13 cellular contexts compared by ENCODE assay signal in genomic region chr2:84782717-84783442, GRCh38.
DNase-seq lines count a peak whose midpoint lies in the region; ATAC-seq and TF ChIP-seq lines count a peak whose summit lies in the region.
"Had no signal": no experiment of that assay in that cellular context is flagged by ENCODE, and none has a peak within 500 bp of the region (broad histone marks: within the 10 kb centered on the region; RNA-seq: fewer than 3 reads in every experiment).

No MANE protein-coding gene starts in this region.

- no peak overlapping the region for H3K4me3 ChIP-seq in BLaER1 treated with 17β-estradiol and CSF1 and Interleukin-3, amounts not matched to agents 10 nM and 100 nM
- H3K4me3 ChIP-seq in heart left ventricle: no peak overlapping the region
- H3K4me3 ChIP-seq: prostate gland had no signal

- no peak for TF ChIP-seq POLR2A in heart left ventricle (IDR thresholded peaks at IDR 0.05)

- no peaks in the 10 kb centered on the region for H3K36me3 ChIP-seq in BLaER1 treated with 17β-estradiol and CSF1 and Interleukin-3, amounts not matched to agents 10 nM and 100 nM
- H3K36me3 ChIP-seq in heart left ventricle: no peaks in the 10 kb centered on the region
- H3K36me3 ChIP-seq: prostate gland had no signal

- TF ChIP-seq CTCF in HFFc6 (IDR thresholded peaks at IDR 0.05) (no peak), heart left ventricle (IDR thresholded peaks at IDR 0.05) (no peak)

- no peaks in the 10 kb centered on the region for H3K27me3 ChIP-seq in BLaER1 treated with 17β-estradiol and CSF1 and Interleukin-3, amounts not matched to agents 10 nM and 100 nM
- no peaks in the 10 kb centered on the region for H3K27me3 ChIP-seq in heart left ventricle

- H3K9me3 Mint-ChIP-seq in HFFc6: no peaks in the 10 kb centered on the region

- peak; percentile 28 for DNase-seq in activated CD4-positive, alpha-beta T cell treated with anti-CD3 and anti-CD28 coated beads for 48 hours
- peak; percentile 2 for DNase-seq in glomerular visceral epithelial cell (ENCODE audit: extremely low spot score)
- no peak for DNase-seq in COLO829 (ENCODE audit: low spot score)
- no peak for DNase-seq in HFFc6
- DNase-seq in heart left ventricle: no peak
- DNase-seq: NCI-H774, T1000 had no signal

- ATAC-seq in GM19452 (IDR thresholded peaks at IDR 0.05; ENCODE audit: unreplicated experiment): peak; percentile 67
- no peak for ATAC-seq in heart left ventricle
- ATAC-seq in HG02852 (IDR thresholded peaks at IDR 0.05; ENCODE audit: unreplicated experiment): no peak

- H3K27me3 Mint-ChIP-seq in HFFc6 (ENCODE audit: insufficient read depth): peaks cover 1% of the 10 kb centered on the region; the same call in 1 of the 2 replicates

- peaks cover 27% of the 10 kb centered on the region for H3K4me1 Mint-ChIP-seq in HFFc6 (ENCODE audit: low read depth)
- H3K4me1 Mint-ChIP-seq: brain, CD14-positive monocyte had no signal

- H3K4me2 ChIP-seq in BLaER1 treated with 17β-estradiol and CSF1 and Interleukin-3, amounts not matched to agents 10 nM and 100 nM: peak overlapping the region in 10 of 11 experiments; percentile 6 to 60 (median 44); a peak in 16 of 22 replicates

- 47 to 55% (median 51%) methylated on average over 1 of the region's 1 CpG for WGBS in heart left ventricle, 4 donors

- no peak overlapping the region; a peak in 1 of 22 replicates for H3K9ac ChIP-seq in BLaER1 treated with 17β-estradiol and CSF1 and Interleukin-3, amounts not matched to agents 10 nM and 100 nM

- H4K20me1 ChIP-seq in BLaER1 treated with 17β-estradiol and CSF1 and Interleukin-3, amounts not matched to agents 10 nM and 100 nM: no peaks in the 10 kb centered on the region

- H3K4me1 ChIP-seq in BLaER1 treated with 17β-estradiol and CSF1 and Interleukin-3, amounts not matched to agents 10 nM and 100 nM: peaks cover 8 to 16% (median 12%) of the 10 kb centered on the region in 10 experiments; a peak in 19 of 20 replicates
- H3K4me1 ChIP-seq in heart left ventricle: peaks cover 0 to 14% (median 0%) of the 10 kb centered on the region in 12 donors
- H3K4me1 ChIP-seq: prostate gland had no signal

- peak overlapping the region in 1 of 11 experiments; percentile 16; a peak in 1 of 22 replicates for H3K27ac ChIP-seq in BLaER1 treated with 17β-estradiol and CSF1 and Interleukin-3, amounts not matched to agents 10 nM and 100 nM
- H3K27ac ChIP-seq in heart left ventricle: peak overlapping the region in 1 of 12 donors; percentile 75
- H3K27ac ChIP-seq: prostate gland had no signal

- no peaks in the 10 kb centered on the region for H3K36me3 Mint-ChIP-seq in HFFc6 (ENCODE audit: low read depth)
- H3K36me3 Mint-ChIP-seq: brain, CD14-positive monocyte had no signal

- peaks cover 0 to 4% (median 0%) of the 10 kb centered on the region in 11 experiments; a peak in 2 of 22 replicates for H3K9me3 ChIP-seq in BLaER1 treated with 17β-estradiol and CSF1 and Interleukin-3, amounts not matched to agents 10 nM and 100 nM (replicated peaks in 1 of 11)
- peaks cover 0 to 4% (median 0%) of the 10 kb centered on the region in 12 donors for H3K9me3 ChIP-seq in heart left ventricle
- H3K9me3 ChIP-seq: prostate gland had no signal

- H3K4me3 Mint-ChIP-seq in HFFc6: no peak overlapping the region
- H3K4me3 Mint-ChIP-seq: brain, CD14-positive monocyte had no signal

- intact Hi-C loops in heart left ventricle (cut with DNase I): no loop called here

- no peak overlapping the region; the same call in 1 of the 2 replicates for H3K27ac Mint-ChIP-seq in HFFc6
- H3K27ac Mint-ChIP-seq: brain, CD14-positive monocyte had no signal

Comparison
In these comparisons a context has a peak if more than half of its experiments do, and no peak if none do; other contexts are left out.
1. DNase-seq: peak in activated CD4-positive, alpha-beta T cell treated with anti-CD3 and anti-CD28 coated beads for 48 hours (single experiment) and glomerular visceral epithelial cell (single experiment); none in COLO829 (single experiment), HFFc6 (single experiment) and heart left ventricle (0 of 5).